ENCODE assay signal across 8 cellular contexts in genomic region chr3:183591881-183592521, GRCh38. TPM values are rescaled to one million over a fixed set of nuclear protein-coding genes. Genes with fewer than 3 reads are reported as not detected.
DNase-seq lines count a peak whose midpoint lies in the region; ATAC-seq, FAIRE-seq and TF ChIP-seq lines count a peak whose summit lies in the region.

No MANE protein-coding gene starts in this region.

- no peak for DNase-seq in activated naive CD8-positive, alpha-beta T cell treated with anti-CD3 and anti-CD28 coated beads, Interleukin-2, amount 50 U/mL, for 24 hours
- DNase-seq in smooth muscle cell (lab: John Stamatoyannopoulos, UW; ENCODE audit: unreplicated experiment), result no peak
- no peak for DNase-seq in RCC 7860 (ENCODE audit: low spot score)
- DNase-seq in activated CD8-positive, alpha-beta memory T cell treated with anti-CD3 and anti-CD28 coated beads, Interleukin-2, amount 50 U/mL, for 4 hours, result no peak
- no peak for DNase-seq in activated CD4-positive, alpha-beta T cell treated with anti-CD3 and anti-CD28 coated beads, Interleukin-2, amount 50 U/mL, for 4 hours

- peaks cover 9% of the 10 kb centered on the region for H3K9me3 Mint-ChIP-seq in activated naive CD8-positive, alpha-beta T cell treated with anti-CD3 and anti-CD28 coated beads, Interleukin-2, amount 50 U/mL, for 24 hours

- H3K9me3 ChIP-seq in smooth muscle cell (replicated peaks; ENCODE audit: low read depth), result no peaks in the 10 kb centered on the region

- no peak overlapping the region for H3K9ac ChIP-seq in smooth muscle cell (ENCODE audit: low read depth)

- no peaks in the 10 kb centered on the region for H3F3A ChIP-seq in smooth muscle cell (ENCODE audit: low read depth)

- ATAC-seq in GM21381 (IDR thresholded peaks at IDR 0.05; ENCODE audit: unreplicated experiment) (peak; percentile 96), HG03520 (IDR thresholded peaks at IDR 0.05; ENCODE audit: unreplicated experiment) (peak; percentile 91)
- ATAC-seq in activated naive CD8-positive, alpha-beta T cell treated with anti-CD3 and anti-CD28 coated beads, Interleukin-2, amount 50 U/mL, for 24 hours, result peak; percentile 46

- H3K4me1 ChIP-seq in smooth muscle cell (ENCODE audit: low read depth), result no peaks in the 10 kb centered on the region

- no peaks in the 10 kb centered on the region for H3K27me3 ChIP-seq in smooth muscle cell (ENCODE audit: low read depth)

- H3K4me1 Mint-ChIP-seq in activated naive CD8-positive, alpha-beta T cell treated with anti-CD3 and anti-CD28 coated beads, Interleukin-2, amount 50 U/mL, for 24 hours, result peaks cover 22% of the 10 kb centered on the region

- no peaks in the 10 kb centered on the region for H4K20me1 ChIP-seq in smooth muscle cell (ENCODE audit: low read depth)

- no peaks in the 10 kb centered on the region for H3K36me3 Mint-ChIP-seq in activated naive CD8-positive, alpha-beta T cell treated with anti-CD3 and anti-CD28 coated beads, Interleukin-2, amount 50 U/mL, for 24 hours (ENCODE audit: low read depth)

- no peak overlapping the region for H2AFZ ChIP-seq in smooth muscle cell (ENCODE audit: low read depth)

- H3K4me3 Mint-ChIP-seq in activated naive CD8-positive, alpha-beta T cell treated with anti-CD3 and anti-CD28 coated beads, Interleukin-2, amount 50 U/mL, for 24 hours, result peak overlapping the region; percentile 59

- no peaks in the 10 kb centered on the region for H3K36me3 ChIP-seq in smooth muscle cell (ENCODE audit: low read depth)

- H3K27ac ChIP-seq in smooth muscle cell (ENCODE audit: low read depth), result no peak overlapping the region

- no peak overlapping the region for H3K4me3 ChIP-seq in smooth muscle cell

- peak; percentile 29 for TF ChIP-seq CTCF in GM12873 (IDR thresholded peaks at IDR 0.05; ENCODE audit: insufficient read depth, low read depth, low read length, missing control alignments)
- TF ChIP-seq CTCF in smooth muscle cell (IDR thresholded peaks at IDR 0.05; ENCODE audit: borderline replicate concordance, insufficient read depth, poor library complexity, severe bottlenecking), result peak; percentile 22

- no peak for FAIRE-seq in RCC 7860 (lab: Jason Lieb, UNC)

- no peak overlapping the region for H3K4me2 ChIP-seq in smooth muscle cell

- WGBS in smooth muscle cell (ENCODE audit: low lambda C conversion rate), result 83% methylated on average over 6 of the region's 6 CpGs

- no peaks in the 10 kb centered on the region for H3K27me3 Mint-ChIP-seq in activated naive CD8-positive, alpha-beta T cell treated with anti-CD3 and anti-CD28 coated beads, Interleukin-2, amount 50 U/mL, for 24 hours

- no peaks in the 10 kb centered on the region for H3K79me2 ChIP-seq in smooth muscle cell (ENCODE audit: low read depth)

- peak overlapping the region; percentile 38 for H3K27ac Mint-ChIP-seq in activated naive CD8-positive, alpha-beta T cell treated with anti-CD3 and anti-CD28 coated beads, Interleukin-2, amount 50 U/mL, for 24 hours

RNA-seq across cellular contexts. Expression of gene KLHL6, which starts 36.5 kb away (rescaled TPM):
- 0.22 and 0.40 TPM in 2 replicates for total RNA-seq in smooth muscle cell
- not detected in 2 replicates for polyA plus RNA-seq in smooth muscle cell

RNA-seq across cellular contexts. Expression of gene KLHL24, which starts 43.4 kb away (rescaled TPM):
- 71.5 and 103 TPM in 2 replicates for total RNA-seq in smooth muscle cell
- polyA plus RNA-seq in smooth muscle cell, result 11.0 and 15.6 TPM in 2 replicates

Comparison
In these comparisons a context has a peak if more than half of its experiments do, and no peak if none do; other contexts are left out.
1. ATAC-seq: peak in every context shown above with its lines; median percentile 96 in GM21381; 91 in HG03520; 46 in activated naive CD8-positive, alpha-beta T cell treated with anti-CD3 and anti-CD28 coated beads, Interleukin-2, amount 50 U/mL, for 24 hours.